ENCODE assay signal across 1 cellular context in genomic region chr2:80002112-80002511, GRCh38.
TF ChIP-seq lines count a peak whose summit lies in the region.

No MANE protein-coding gene starts in this region.

TF ChIP-seq in neural cell, 6 proteins besides CTCF, POLR2A, EP300 and RAD21 (continued from another document):
- no peak for TF ChIP-seq REST (IDR thresholded peaks at IDR 0.05; ENCODE audit: borderline replicate concordance)
